Comparison of ENCODE assay signal across 15 cellular contexts in the genomic region with DNA sequence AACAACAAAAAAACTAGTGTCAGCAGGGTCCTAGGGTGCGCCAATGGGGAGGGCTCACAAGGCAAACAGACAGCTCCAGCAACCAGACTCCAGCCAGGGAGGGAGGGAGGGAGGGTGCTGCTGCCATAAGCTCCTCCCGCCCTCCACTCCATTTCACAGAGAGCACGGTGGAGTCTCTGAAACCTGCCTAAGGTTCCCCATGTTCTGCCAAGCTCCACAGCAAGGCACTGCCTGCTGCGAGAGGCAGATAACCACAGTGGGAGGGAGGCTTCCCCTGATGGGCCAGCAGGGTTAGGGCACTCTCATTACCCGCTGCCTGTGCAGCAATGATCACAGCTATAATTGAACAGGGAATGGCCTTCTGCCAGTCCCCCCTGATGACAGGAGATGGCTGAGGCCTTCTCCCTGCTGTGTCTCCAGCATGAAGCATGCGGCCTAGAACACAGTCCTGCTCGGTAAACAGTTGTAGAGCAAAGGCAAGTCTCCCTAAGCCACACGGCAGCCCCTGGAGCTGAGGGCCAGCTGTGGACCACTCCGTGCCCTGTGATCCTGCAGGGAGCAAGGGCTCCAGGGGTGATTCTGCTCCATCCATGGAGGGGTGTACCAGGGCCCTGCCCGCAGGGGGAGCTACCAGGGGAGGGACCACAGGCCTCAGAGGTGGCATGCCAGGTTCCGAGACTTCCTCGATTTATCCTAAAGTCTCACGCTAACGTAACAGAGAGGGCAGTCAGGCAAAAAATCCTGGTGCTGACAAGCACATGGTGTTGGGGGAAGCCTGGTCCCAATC. TPM values are rescaled to one million over a fixed set of nuclear protein-coding genes. Genes with fewer than 3 reads are reported as not detected.
A peak's percentile ranks its signal among the peaks of the same experiment; 100 is the strongest.
DNase-seq lines count a peak whose midpoint lies in the region; ATAC-seq, FAIRE-seq and TF ChIP-seq lines count a peak whose summit lies in the region.
"Had no signal": no experiment of that assay in that cellular context is flagged by ENCODE, and none has a peak within 500 bp of the region (broad histone marks: within the 10 kb centered on the region; RNA-seq: fewer than 3 reads in every experiment).

No MANE protein-coding gene starts in this region.

- H2BK15ac ChIP-seq in IMR-90 (ENCODE audit: low read depth, low read length) = no peak overlapping the region

- TF ChIP-seq EP300 in K562 (IDR thresholded peaks at IDR 0.05; ENCODE audit: low read length) (no peak), tibial nerve (IDR thresholded peaks at IDR 0.05) (no peak)

- intact Hi-C loops in IMR-90 (cut with micrococcal nuclease) = no loop called here
- intact Hi-C loops in K562 (cut with micrococcal nuclease) = no loop called here

- H4K8ac ChIP-seq in IMR-90 (ENCODE audit: low read depth in 2 of 2, low read length in 2 of 2) = no peak overlapping the region

- no peak overlapping the region for H3K23ac ChIP-seq in IMR-90 (ENCODE audit: low read depth, low read length)

- no peaks in the 10 kb centered on the region for H3K27me3 ChIP-seq in IMR-90 (ENCODE audit: control insufficient read depth, insufficient read depth, low read length)
- H3K27me3 ChIP-seq in K562 (ENCODE audit: control insufficient read depth in 2 of 2, insufficient read depth in 2 of 2, low read length in 2 of 2) = no peaks in the 10 kb centered on the region
- H3K27me3 ChIP-seq in tibial nerve = no peaks in the 10 kb centered on the region

- H3K4me1 ChIP-seq in IMR-90 (ENCODE audit: control insufficient read depth, insufficient read depth, low read length) = peaks cover 5% of the 10 kb centered on the region; the same call in 1 of the 2 replicates
- peaks cover 12 to 17% of the 10 kb centered on the region in 2 experiments; a peak in 4 of 5 replicates for H3K4me1 ChIP-seq in K562 (replicated peaks in 1 of 2; ENCODE audit: control insufficient read depth in 2 of 2, insufficient read depth in 2 of 2, low read length in 2 of 2)
- H3K4me1 ChIP-seq in tibial nerve = peaks cover 0 to 88% (median 15%) of the 10 kb centered on the region in 4 donors

- H2AK5ac ChIP-seq in IMR-90 (ENCODE audit: low read depth, low read length) = no peak overlapping the region

- 0 out of 2 replicates have a peak, but pooled peaks cover 5% of the 10 kb centered on the region for H3K9me1 ChIP-seq in IMR-90 (ENCODE audit: insufficient read depth, low read length)
- H3K9me1 ChIP-seq in K562 (ENCODE audit: control insufficient read depth, insufficient read depth, low read length) = peaks cover 2% of the 10 kb centered on the region

- no peak overlapping the region for H4K5ac ChIP-seq in IMR-90 (ENCODE audit: low read depth, low read length)

- CTCF ChIA-PET in IMR-90 (lab: Yijun Ruan, JAX) (no interaction called here), K562 (lab: Yijun Ruan, JAX; ENCODE audit: low intra/inter-chr PET ratio) (no interaction called here)

- no peak overlapping the region; the same call in 1 of the 2 replicates for H3K14ac ChIP-seq in IMR-90 (replicated peaks; ENCODE audit: low read depth, low read length)

- H2BK120ac ChIP-seq in IMR-90 (ENCODE audit: low read depth, low read length) = no peak overlapping the region

- ATAC-seq in IMR-90 (ENCODE audit: low read depth) (no peak), K562 (peak; percentile 87), GM18861 (IDR thresholded peaks at IDR 0.05; ENCODE audit: unreplicated experiment) (no peak), GM21529 (IDR thresholded peaks at IDR 0.05; ENCODE audit: unreplicated experiment) (no peak)

- no peak overlapping the region for H3K56ac ChIP-seq in IMR-90 (ENCODE audit: extremely low read depth, insufficient read depth, low read length)

- BruUV-seq in IMR-90 (replicated peaks; lab: Mats Ljungman, UMichigan) = no TSS peak
- BruUV-seq in K562 (replicated peaks; lab: Mats Ljungman, UMichigan) = no TSS peak

- H3K4me2 ChIP-seq in IMR-90 (ENCODE audit: low read depth, low read length) (no peak overlapping the region), K562 (ENCODE audit: insufficient read depth, low read length) (peak overlapping the region; percentile 10; the same call in 1 of the 2 replicates)

- peak; percentile 65 for FAIRE-seq in K562 (lab: Jason Lieb, UNC)
- FAIRE-seq: kidney had no signal

- H3K4me3 ChIP-seq in IMR-90 (ENCODE audit: insufficient read depth, low read depth, low read length) (no peak overlapping the region), K562 (no peak overlapping the region), tibial nerve (no peak overlapping the region)

- H3K9me3 ChIP-seq in IMR-90 (ENCODE audit: control insufficient read depth, insufficient read depth, low read length) (no peaks in the 10 kb centered on the region), K562 (replicated peaks; ENCODE audit: control insufficient read depth, insufficient read depth, low read depth, low read length) (no peaks in the 10 kb centered on the region), tibial nerve (no peaks in the 10 kb centered on the region)

- H3K79me1 ChIP-seq in IMR-90 (ENCODE audit: low read depth in 1 of 2, low read length in 2 of 2) = peaks cover 3 to 6% of the 10 kb centered on the region in 2 experiments; a peak in 2 of 4 replicates

- 84% methylated on average over 9 of the region's 14 CpGs; no CpG with 5 or more reads in 1 of the 2 experiments for WGBS in IMR-90 (ENCODE audit: extremely low coverage in 2 of 2, insufficient read length in 1 of 2), 2 experiments
- 68% methylated on average over 13 of the region's 14 CpGs for WGBS in K562 (ENCODE audit: insufficient coverage, low coverage, missing lambda C conversion rate)
- WGBS in tibial nerve, 2 donors = 51 to 53% methylated on average over 11 to 14 of the region's 14 CpGs

- H4K91ac ChIP-seq in IMR-90 (ENCODE audit: insufficient read depth, low read depth, low read length) = no peak overlapping the region

- no peak overlapping the region for H2AFZ ChIP-seq in IMR-90 (replicated peaks; ENCODE audit: low read length, poor library complexity)
- peak overlapping the region; percentile 80 for H2AFZ ChIP-seq in K562 (ENCODE audit: low read depth, low read length)

- TF ChIP-seq RAD21 in IMR-90 (IDR thresholded peaks at IDR 0.05; ENCODE audit: low read length) (no peak), K562 (CRISPR knock-in tag; conservative IDR thresholded peaks at IDR 0.05 in 1 of 2, IDR thresholded peaks at IDR 0.05 in 1 of 2) (no peak)

- POLR2A ChIA-PET in IMR-90 (lab: Charles Lee; ENCODE audit: unreplicated experiment) (no interaction called here), K562 (lab: Yijun Ruan, JAX) (interaction anchor here (0.6 to 1.2 kb wide), 10 partner anchors 9 to 128 kb away, joined by 3 to 4 read pairs (median 3); partner anchors contain the start of gene PC)

- H3K27ac ChIP-seq in IMR-90 (ENCODE audit: insufficient read depth, low read length) (no peak overlapping the region), K562 (ENCODE audit: extremely low read depth, low read depth, low read length) (no peak overlapping the region; the same call in 2 of the 3 replicates), tibial nerve (peak overlapping the region; percentile 32 to 89 (median 78))

- H2AK9ac ChIP-seq in IMR-90 (replicated peaks; ENCODE audit: low read depth, low read length, poor library complexity) = peak overlapping the region; percentile 23

- H4K20me1 ChIP-seq in IMR-90 (ENCODE audit: insufficient read depth, low read length) (no peaks in the 10 kb centered on the region), K562 (replicated peaks; ENCODE audit: control insufficient read depth, insufficient read depth, low read length) (no peaks in the 10 kb centered on the region; the same call in 1 of the 2 replicates)

- TF ChIP-seq CTCF in IMR-90 (conservative IDR thresholded peaks at IDR 0.05; ENCODE audit: low read depth, low read length) (no peak), K562 (IDR thresholded peaks at IDR 0.05 in 2 of 3, conservative IDR thresholded peaks at IDR 0.05 in 1 of 3; ENCODE audit: insufficient read depth in 2 of 3, low read depth in 1 of 3, low read length in 3 of 3) (0 out of 6 replicates have a peak, but pooled peaks of 2 of the 3 experiments have one; percentile 9 to 22), tibial nerve (IDR thresholded peaks at IDR 0.05) (no peak)

- no peak for DNase-seq in IMR-90
- DNase-seq in K562 (ENCODE audit: extremely low read depth in 1 of 4, low spot score in 3 of 4) = peak in 3 of 4 experiments; percentile 45 to 55 (median 51)
- DNase-seq in left kidney (ENCODE audit: low read depth, low spot score) = peak; percentile 46
- DNase-seq in tibial nerve (ENCODE audit: low spot score in 2 of 2) = no peak
- no peak for DNase-seq in NOMO-1 treated with dmso at 0.1 percent for 144 hours (lab: John Stamatoyannopoulos, UW; ENCODE audit: unreplicated experiment)
- DNase-seq: activated CD8-positive, alpha-beta memory T cell treated with anti-CD3 and anti-CD28 coated beads for 24 hours; activated naive CD4-positive, alpha-beta T cell treated with anti-CD3 and anti-CD28 coated beads, Interleukin-2, amount 50 U/mL, for 16 hours; CD8-positive, alpha-beta memory T cell; kidney; NCI-H345 had no signal

- no peak overlapping the region for H3K4ac ChIP-seq in IMR-90 (ENCODE audit: low read depth, low read length)

- H3K9ac ChIP-seq in IMR-90 (ENCODE audit: low read depth, low read length) (no peak overlapping the region), K562 (ENCODE audit: insufficient read depth in 1 of 2, low read depth in 2 of 2, low read length in 2 of 2) (peak overlapping the region in 1 of 2 experiments; percentile 85; a peak in 2 of 4 replicates)

- in situ Hi-C loops in IMR-90 (cut with MboI; ENCODE audit: low sequenced_read_pairs) (no loop called here), K562 (cut with MboI) (no loop called here)

- H3K18ac ChIP-seq in IMR-90 (ENCODE audit: low read depth, low read length) = no peak overlapping the region

- H3K36me3 ChIP-seq in IMR-90 (ENCODE audit: control insufficient read depth, insufficient read depth, low read length) = peaks cover 10% of the 10 kb centered on the region; the same call in 1 of the 2 replicates
- H3K36me3 ChIP-seq in K562 (ENCODE audit: control insufficient read depth, insufficient read depth, low read length) = no peaks in the 10 kb centered on the region; the same call in 2 of the 3 replicates
- no peaks in the 10 kb centered on the region for H3K36me3 ChIP-seq in tibial nerve

- no peak overlapping the region for H2BK5ac ChIP-seq in IMR-90 (ENCODE audit: low read depth, low read length, poor library complexity, severe bottlenecking)

- dilution Hi-C loops in IMR-90 (cut with HindIII; ENCODE audit: low sequenced_read_pairs, unreplicated experiment) = no loop called here

- peaks cover 3% of the 10 kb centered on the region; the same call in 1 of the 3 replicates for H3K79me2 ChIP-seq in K562 (ENCODE audit: control insufficient read depth, insufficient read depth, low read length)

- TF ChIP-seq POLR2A in IMR-90 (IDR thresholded peaks at IDR 0.05; ENCODE audit: low read depth, low read length) = no peak
- no peak for TF ChIP-seq POLR2A in K562 (conservative IDR thresholded peaks at IDR 0.05)
- TF ChIP-seq POLR2A in tibial nerve (IDR thresholded peaks at IDR 0.05) = no peak

- H2BK20ac ChIP-seq in IMR-90 (ENCODE audit: low read depth, low read length) = no peak overlapping the region

RNA-seq across cellular contexts. Expression of gene PC, which starts 42.9 kb away (rescaled TPM):
- 9.7 and 13.6 TPM in 2 replicates for total RNA-seq in IMR-90 (2012; rRNA removed)
- polyA plus RNA-seq in IMR-90 (2012; rRNA removed) = 15.7 and 20.9 TPM in 2 replicates
- polyA plus RNA-seq in IMR-90 (2012; cell fraction: cytosol; rRNA removed) = 15.5 and 27.2 TPM in 2 replicates
- polyA plus RNA-seq in IMR-90 (2012; cell fraction: nucleus; rRNA removed; ENCODE audit: low replicate concordance) = 65.9 and 77.6 TPM in 2 replicates
- total RNA-seq in K562 (2011; cell fraction: chromatin; rRNA removed; ENCODE audit: low replicate concordance) = 53.4 and 88.6 TPM in 2 replicates
- total RNA-seq in K562 (2011; cell fraction: nucleolus; rRNA removed) = 47.2 and 61.2 TPM in 2 replicates
- 25.8 and 29.3 TPM in 2 replicates for total RNA-seq in K562 (2011; cell fraction: nucleoplasm; rRNA removed)
- 11.1 and 22.7 TPM in 2 replicates for total RNA-seq in K562 (2014; rRNA removed)
- total RNA-seq in K562 (2014; rRNA removed; fragmentation: Illumina TruSeq; extraction: Trizol) = 4.4 and 8.4 TPM in 2 replicates
- total RNA-seq in K562 (2015; rRNA removed; fragmentation: Illumina TruSeq; extraction: Trizol) = 8.7 and 9.9 TPM in 2 replicates
- 38.0 and 38.4 TPM in 2 replicates for total RNA-seq in K562 (2021)
- 6.1 and 11.2 TPM in 2 replicates for polyA plus RNA-seq in K562 (2011; rRNA removed)
- polyA plus RNA-seq in K562 (2011; cell fraction: cytosol; rRNA removed) = 5.8 and 9.3 TPM in 2 replicates
- 43.6 and 55.7 TPM in 2 replicates for polyA plus RNA-seq in K562 (2011; cell fraction: nucleus; rRNA removed)
- 21.3 and 21.6 TPM in 2 replicates for polyA plus RNA-seq in K562 (2012)
- polyA plus RNA-seq in K562 (2014; fragmentation: Illumina TruSeq; extraction: Trizol) = 13.7 and 20.7 TPM in 2 replicates
- polyA plus RNA-seq in K562 (2014; fragmentation: Nextera tagmentation; extraction: Ambion mirVana) = under 1 TPM; 0.94 to 0.97 TPM
- 10.4 and 26.1 TPM in 2 replicates for polyA plus RNA-seq in K562 (2014; rRNA removed)
- 6.5 and 7.7 TPM in 2 replicates for polyA minus RNA-seq in K562 (2011; rRNA and poly(A)+ RNA removed)
- 10.8 and 16.8 TPM in 2 replicates for polyA minus RNA-seq in K562 (2011; cell fraction: cytosol; rRNA and poly(A)+ RNA removed)
- 13.3 and 13.7 TPM in 2 replicates for polyA minus RNA-seq in K562 (2011; cell fraction: nucleus; rRNA and poly(A)+ RNA removed)
- total RNA-seq in tibial nerve = 100 to 1,000 TPM in 1 of 4 donors, 10 to 100 TPM in 3; 82.5 to 135 (median 90.2) TPM

RNA-seq across cellular contexts. Expression of gene LRFN4, which starts 58.4 kb away (rescaled TPM):
- 6.1 and 7.8 TPM in 2 replicates for total RNA-seq in IMR-90 (2012; rRNA removed)
- 18.9 and 24.9 TPM in 2 replicates for polyA plus RNA-seq in IMR-90 (2012; rRNA removed)
- polyA plus RNA-seq in IMR-90 (2012; cell fraction: cytosol; rRNA removed) = 13.7 and 28.5 TPM in 2 replicates
- polyA plus RNA-seq in IMR-90 (2012; cell fraction: nucleus; rRNA removed; ENCODE audit: low replicate concordance) = 33.5 and 98.4 TPM in 2 replicates
- total RNA-seq in K562 (2011; cell fraction: chromatin; rRNA removed; ENCODE audit: low replicate concordance) = 6.4 and 27.6 TPM in 2 replicates
- 47.9 and 52.9 TPM in 2 replicates for total RNA-seq in K562 (2011; cell fraction: nucleolus; rRNA removed)
- total RNA-seq in K562 (2011; cell fraction: nucleoplasm; rRNA removed) = 13.7 and 16.8 TPM in 2 replicates
- 41.3 and 53.0 TPM in 2 replicates for total RNA-seq in K562 (2014; rRNA removed)
- total RNA-seq in K562 (2014; rRNA removed; fragmentation: Illumina TruSeq; extraction: Trizol) = 1.1 and 1.5 TPM in 2 replicates
- total RNA-seq in K562 (2015; rRNA removed; fragmentation: Illumina TruSeq; extraction: Trizol) = 19.4 and 23.0 TPM in 2 replicates
- total RNA-seq in K562 (2021) = 59.5 and 60.1 TPM in 2 replicates
- polyA plus RNA-seq in K562 (2011; rRNA removed) = 6.7 and 11.3 TPM in 2 replicates
- 17.4 and 75.5 TPM in 2 replicates for polyA plus RNA-seq in K562 (2011; cell fraction: cytosol; rRNA removed)
- polyA plus RNA-seq in K562 (2011; cell fraction: nucleus; rRNA removed) = 36.1 and 82.9 TPM in 2 replicates
- 18.4 and 21.2 TPM in 2 replicates for polyA plus RNA-seq in K562 (2012)
- 1.1 and 9.0 TPM in 2 replicates for polyA plus RNA-seq in K562 (2014; fragmentation: Illumina TruSeq; extraction: Trizol)
- polyA plus RNA-seq in K562 (2014; fragmentation: Nextera tagmentation; extraction: Ambion mirVana) = under 1 TPM; 0.10 to 0.14 TPM
- polyA plus RNA-seq in K562 (2014; rRNA removed) = 31.5 and 32.3 TPM in 2 replicates
- polyA minus RNA-seq in K562 (2011; rRNA and poly(A)+ RNA removed) = 1.4 and 3.4 TPM in 2 replicates
- 23.3 and 29.6 TPM in 2 replicates for polyA minus RNA-seq in K562 (2011; cell fraction: cytosol; rRNA and poly(A)+ RNA removed)
- 12.9 and 13.5 TPM in 2 replicates for polyA minus RNA-seq in K562 (2011; cell fraction: nucleus; rRNA and poly(A)+ RNA removed)
- total RNA-seq in tibial nerve = 10 to 100 TPM in 3 of 4 donors, 1 to 10 TPM in 1; 9.4 to 17.1 (median 14.0) TPM

RNA-seq across cellular contexts. Expression of gene C11orf86, which starts 59.9 kb away (rescaled TPM):
- not detected in 2 replicates for total RNA-seq in IMR-90 (2012; rRNA removed)
- polyA plus RNA-seq in IMR-90 (2012; rRNA removed) = not detected in 2 replicates
- polyA plus RNA-seq in IMR-90 (2012; cell fraction: cytosol; rRNA removed) = 0.04 TPM in 1 of 2 replicates, not detected in the other
- polyA plus RNA-seq in IMR-90 (2012; cell fraction: nucleus; rRNA removed; ENCODE audit: low replicate concordance) = 0.06 and 0.07 TPM in 2 replicates
- not detected in 2 replicates for total RNA-seq in K562 (2011; cell fraction: chromatin; rRNA removed; ENCODE audit: low replicate concordance)
- total RNA-seq in K562 (2011; cell fraction: nucleolus; rRNA removed) = not detected in 2 replicates
- total RNA-seq in K562 (2011; cell fraction: nucleoplasm; rRNA removed) = not detected in 2 replicates
- total RNA-seq in K562 (2014; rRNA removed) = not detected in 2 replicates
- total RNA-seq in K562 (2014; rRNA removed; fragmentation: Illumina TruSeq; extraction: Trizol) = not detected in 2 replicates
- total RNA-seq in K562 (2015; rRNA removed; fragmentation: Illumina TruSeq; extraction: Trizol) = not detected in 2 replicates
- total RNA-seq in K562 (2021) = not detected in 2 replicates
- polyA plus RNA-seq in K562 (2011; rRNA removed) = not detected in 2 replicates
- polyA plus RNA-seq in K562 (2011; cell fraction: cytosol; rRNA removed) = not detected in 2 replicates
- not detected in 2 replicates for polyA plus RNA-seq in K562 (2011; cell fraction: nucleus; rRNA removed)
- not detected in 2 replicates for polyA plus RNA-seq in K562 (2012)
- not detected in 2 replicates for polyA plus RNA-seq in K562 (2014; fragmentation: Illumina TruSeq; extraction: Trizol)
- not detected for polyA plus RNA-seq in K562 (2014; fragmentation: Nextera tagmentation; extraction: Ambion mirVana)
- polyA plus RNA-seq in K562 (2014; rRNA removed) = not detected in 2 replicates
- not detected in 2 replicates for polyA minus RNA-seq in K562 (2011; rRNA and poly(A)+ RNA removed)
- polyA minus RNA-seq in K562 (2011; cell fraction: cytosol; rRNA and poly(A)+ RNA removed) = 1.1 TPM in 1 of 2 replicates, not detected in the other
- polyA minus RNA-seq in K562 (2011; cell fraction: nucleus; rRNA and poly(A)+ RNA removed) = not detected in 2 replicates
- total RNA-seq in tibial nerve = not detected
- total RNA-seq: CD8-positive, alpha-beta memory T cell; fibroblast of villous mesenchyme; kidney; RPMI7951; subcutaneous adipose tissue had no signal
- polyA plus RNA-seq: CD8-positive, alpha-beta memory T cell had no signal

Comparison
In these comparisons a context has a peak if more than half of its experiments do, and no peak if none do; other contexts are left out.
1. DNase-seq: peak in K562 (3 of 4) and left kidney (single experiment); none in IMR-90 (single experiment), tibial nerve (0 of 2) and NOMO-1 treated with dmso at 0.1 percent for 144 hours (single experiment).
2. H3K27ac ChIP-seq: peak in tibial nerve (4 of 4); none in IMR-90 (single experiment) and K562 (single experiment).
3. CTCF ChIP-seq: peak in K562 (2 of 3); none in IMR-90 (single experiment) and tibial nerve (0 of 5).